In genomic region chr1:30782361-30783243, GRCh38 we compare ENCODE assay signal across 8 cellular contexts.
A peak's percentile ranks its signal among the peaks of the same experiment; 100 is the strongest.
DNase-seq lines count a peak whose midpoint lies in the region.

No MANE protein-coding gene starts in this region.

- no peaks in the 10 kb centered on the region for H3K27me3 ChIP-seq in HAP-1 (ENCODE audit: low read depth)

- H3K36me3 ChIP-seq in HAP-1 (replicated peaks), result no peaks in the 10 kb centered on the region

- in situ Hi-C loops in HAP-1 (cut with MboI; ENCODE audit: low sequenced_read_pairs), result no loop called here

- H3K4me1 ChIP-seq in HAP-1, result peaks cover 8% of the 10 kb centered on the region

- H3K4me3 ChIP-seq in HAP-1, result no peak overlapping the region

- DNase-seq in COLO668 (lab: John Stamatoyannopoulos, UW; ENCODE audit: unreplicated experiment), result peak; percentile 65
- DNase-seq in HAP-1 (ENCODE audit: low spot score in 2 of 2), result peak; percentile 64 to 89
- peak; percentile 77 for DNase-seq in NCI-H2171 treated with DMSO at 0.1 percent for 48 hours (lab: John Stamatoyannopoulos, UW)
- DNase-seq in activated CD4-positive, alpha-beta T cell treated with anti-CD3 and anti-CD28 coated beads for 24 hours (ENCODE audit: low read depth in 2 of 2), result peak; percentile 64 to 75
- peak; percentile 54 for DNase-seq in cerebellar cortex (ENCODE audit: low spot score)
- peak; percentile 88 for DNase-seq in left kidney (ENCODE audit: low read depth, low spot score)
- DNase-seq in stimulated activated CD4-positive, alpha-beta T cell treated with anti-CD3 and anti-CD28 coated beads, TNF-alpha, amount 100 ng/mL, for 24 hours (ENCODE audit: low read depth in 3 of 3), result peak; percentile 50 to 71 (median 61)
- DNase-seq in NCI-H146 treated with DMSO at 0.1 percent for 48 hours (lab: John Stamatoyannopoulos, UW; ENCODE audit: unreplicated experiment), result no peak

- no peaks in the 10 kb centered on the region for H3K9me3 ChIP-seq in HAP-1
